Comparison of ENCODE assay signal across 1 cellular context in the genomic region with DNA sequence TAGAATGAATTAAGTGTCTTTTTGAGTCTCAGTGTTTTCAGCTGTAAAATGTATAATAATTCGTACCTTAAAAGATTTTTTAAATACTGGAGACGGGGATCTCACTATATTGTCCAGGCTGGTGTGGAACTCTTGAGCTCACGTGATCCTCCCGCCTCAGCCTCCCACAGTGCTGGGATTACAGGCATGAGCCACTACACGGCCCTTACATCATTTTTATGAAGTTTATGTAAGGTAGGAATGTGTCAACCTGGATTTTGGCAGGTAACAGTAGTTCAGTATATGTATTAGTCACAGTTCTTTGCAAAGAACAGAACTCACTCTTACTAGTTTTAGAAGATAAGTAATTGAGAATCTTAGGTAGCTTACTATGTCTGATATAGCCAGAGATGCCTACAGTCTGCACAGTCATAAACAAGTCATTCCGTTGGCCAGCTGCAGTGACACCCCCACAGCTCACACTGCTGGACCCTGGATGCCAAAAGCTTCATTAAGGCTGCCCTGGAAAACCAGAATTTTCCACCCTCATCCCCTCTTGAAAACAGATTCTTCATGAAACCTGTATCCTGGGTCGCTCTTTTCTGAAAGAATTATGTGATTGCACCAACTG.
TF ChIP-seq lines count a peak whose summit lies in the region.

No MANE protein-coding gene starts in this region.

TF ChIP-seq in GM23338, 12 proteins besides CTCF, POLR2A, EP300 and RAD21 (continued from another document):
- TF ChIP-seq, protein P1, sequence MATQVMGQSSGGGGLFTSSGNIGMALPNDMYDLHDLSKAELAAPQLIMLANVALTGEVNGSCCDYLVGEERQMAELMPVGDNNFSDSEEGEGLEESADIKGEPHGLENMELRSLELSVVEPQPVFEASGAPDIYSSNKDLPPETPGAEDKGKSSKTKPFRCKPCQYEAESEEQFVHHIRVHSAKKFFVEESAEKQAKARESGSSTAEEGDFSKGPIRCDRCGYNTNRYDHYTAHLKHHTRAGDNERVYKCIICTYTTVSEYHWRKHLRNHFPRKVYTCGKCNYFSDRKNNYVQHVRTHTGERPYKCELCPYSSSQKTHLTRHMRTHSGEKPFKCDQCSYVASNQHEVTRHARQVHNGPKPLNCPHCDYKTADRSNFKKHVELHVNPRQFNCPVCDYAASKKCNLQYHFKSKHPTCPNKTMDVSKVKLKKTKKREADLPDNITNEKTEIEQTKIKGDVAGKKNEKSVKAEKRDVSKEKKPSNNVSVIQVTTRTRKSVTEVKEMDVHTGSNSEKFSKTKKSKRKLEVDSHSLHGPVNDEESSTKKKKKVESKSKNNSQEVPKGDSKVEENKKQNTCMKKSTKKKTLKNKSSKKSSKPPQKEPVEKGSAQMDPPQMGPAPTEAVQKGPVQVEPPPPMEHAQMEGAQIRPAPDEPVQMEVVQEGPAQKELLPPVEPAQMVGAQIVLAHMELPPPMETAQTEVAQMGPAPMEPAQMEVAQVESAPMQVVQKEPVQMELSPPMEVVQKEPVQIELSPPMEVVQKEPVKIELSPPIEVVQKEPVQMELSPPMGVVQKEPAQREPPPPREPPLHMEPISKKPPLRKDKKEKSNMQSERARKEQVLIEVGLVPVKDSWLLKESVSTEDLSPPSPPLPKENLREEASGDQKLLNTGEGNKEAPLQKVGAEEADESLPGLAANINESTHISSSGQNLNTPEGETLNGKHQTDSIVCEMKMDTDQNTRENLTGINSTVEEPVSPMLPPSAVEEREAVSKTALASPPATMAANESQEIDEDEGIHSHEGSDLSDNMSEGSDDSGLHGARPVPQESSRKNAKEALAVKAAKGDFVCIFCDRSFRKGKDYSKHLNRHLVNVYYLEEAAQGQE (IDR thresholded peaks at IDR 0.05; ENCODE audit: unreplicated experiment) = no peak
